29 cellular contexts compared by ENCODE assay signal in genomic region chr5:91474201-91474600, GRCh38.
"Had no signal": no experiment of that assay in that cellular context is flagged by ENCODE, and none has a peak within 500 bp of the region (broad histone marks: within the 10 kb centered on the region; RNA-seq: fewer than 3 reads in every experiment).

No MANE protein-coding gene starts in this region.

- H3K36me3 Mint-ChIP-seq: activated CD4-positive, alpha-beta memory T cell treated with anti-CD3 and anti-CD28 coated beads for 36 hours; activated naive CD8-positive, alpha-beta T cell; brain had no signal

- H3K27ac ChIP-seq: SK-N-MC, VCaP had no signal

- H3K27me3 Mint-ChIP-seq: activated CD4-positive, alpha-beta memory T cell treated with anti-CD3 and anti-CD28 coated beads for 36 hours; activated CD4-positive, alpha-beta T cell treated with anti-CD3 and anti-CD28 coated beads, Interleukin-2, amount 10 ng/mL, durations not matched to agents 7 days and 5 days; activated naive CD8-positive, alpha-beta T cell; activated T-helper 17 cell treated with anti-CD3 and anti-CD28 coated beads, Interleukin-2, amount 50 U/mL, for 72 hours; brain; central memory CD8-positive, alpha-beta T cell had no signal

- ATAC-seq: activated T-cell treated with anti-CD3 and anti-CD28 coated beads, Interleukin-2, amount 50 U/mL, for 4 hours; activated T-helper 17 cell treated with anti-CD3 and anti-CD28 coated beads, Interleukin-2, amount 50 U/mL, for 72 hours; Panc1; Right ventricle myocardium inferior; T-cell had no signal

- H3K4me1 Mint-ChIP-seq: activated T-helper 17 cell treated with anti-CD3 and anti-CD28 coated beads, Interleukin-2, amount 50 U/mL, for 72 hours; brain had no signal

- H3K4me3 ChIP-seq: SK-N-MC had no signal

- H3K9me3 Mint-ChIP-seq: activated CD4-positive, alpha-beta memory T cell treated with anti-CD3 and anti-CD28 coated beads for 36 hours; activated CD4-positive, alpha-beta T cell treated with anti-CD3 and anti-CD28 coated beads, Interleukin-2, amount 10 ng/mL, durations not matched to agents 7 days and 5 days; activated naive CD4-positive, alpha-beta T cell treated with anti-CD3 and anti-CD28 coated beads for 36 hours; activated T-cell treated with anti-CD3 and anti-CD28 coated beads, Interleukin-2, amount 50 U/mL, for 4 hours; activated T-helper 17 cell treated with anti-CD3 and anti-CD28 coated beads, Interleukin-2, amount 50 U/mL, for 72 hours; brain; central memory CD8-positive, alpha-beta T cell; T-cell had no signal

- H3K4me3 Mint-ChIP-seq: activated CD4-positive, alpha-beta memory T cell treated with anti-CD3 and anti-CD28 coated beads for 36 hours; activated CD4-positive, alpha-beta T cell treated with anti-CD3 and anti-CD28 coated beads, Interleukin-2, amount 10 ng/mL, durations not matched to agents 7 days and 5 days; activated naive CD4-positive, alpha-beta T cell treated with anti-CD3 and anti-CD28 coated beads for 36 hours; activated naive CD8-positive, alpha-beta T cell; activated T-cell treated with anti-CD3 and anti-CD28 coated beads, Interleukin-2, amount 50 U/mL, for 4 hours; activated T-helper 17 cell treated with anti-CD3 and anti-CD28 coated beads, Interleukin-2, amount 50 U/mL, for 72 hours; brain; central memory CD8-positive, alpha-beta T cell; T-cell had no signal

- H3K27ac Mint-ChIP-seq: activated CD4-positive, alpha-beta memory T cell treated with anti-CD3 and anti-CD28 coated beads for 36 hours; activated CD4-positive, alpha-beta T cell treated with anti-CD3 and anti-CD28 coated beads, Interleukin-2, amount 10 ng/mL, durations not matched to agents 7 days and 5 days; activated naive CD4-positive, alpha-beta T cell treated with anti-CD3 and anti-CD28 coated beads for 36 hours; activated naive CD8-positive, alpha-beta T cell; activated T-helper 17 cell treated with anti-CD3 and anti-CD28 coated beads, Interleukin-2, amount 50 U/mL, for 72 hours; brain; T-cell had no signal

- DNase-seq: activated CD4-positive, alpha-beta memory T cell treated with anti-CD3 and anti-CD28 coated beads for 36 hours; activated CD4-positive, alpha-beta T cell treated with anti-CD3 and anti-CD28 coated beads, Interleukin-2, amount 10 ng/mL, durations not matched to agents 7 days and 5 days; activated CD4-positive, CD25-positive, alpha-beta regulatory T cell; activated CD8-positive, alpha-beta memory T cell treated with anti-CD3 and anti-CD28 coated beads for 24 hours; activated gamma-delta T cell; activated naive CD4-positive, alpha-beta T cell treated with anti-CD3 and anti-CD28 coated beads for 36 hours; activated T-cell treated with anti-CD3 and anti-CD28 coated beads, Interleukin-2, amount 50 U/mL, for 4 hours; KG1; MV-4-11; NCI-H1092 treated with DMSO at 0.1 percent for 48 hours; NCI-H1417 treated with DMSO at 0.1 percent for 48 hours; NCI-H1694; NCI-H2029; NCI-H2107; NCI-H2171 treated with DMSO at 0.1 percent for 48 hours; NCI-H345; NCI-H510A; NCI-H526 treated with DMSO at 0.1 percent for 48 hours; NCI-H82; RPMI8226; T-cell had no signal
